In the genomic region with DNA sequence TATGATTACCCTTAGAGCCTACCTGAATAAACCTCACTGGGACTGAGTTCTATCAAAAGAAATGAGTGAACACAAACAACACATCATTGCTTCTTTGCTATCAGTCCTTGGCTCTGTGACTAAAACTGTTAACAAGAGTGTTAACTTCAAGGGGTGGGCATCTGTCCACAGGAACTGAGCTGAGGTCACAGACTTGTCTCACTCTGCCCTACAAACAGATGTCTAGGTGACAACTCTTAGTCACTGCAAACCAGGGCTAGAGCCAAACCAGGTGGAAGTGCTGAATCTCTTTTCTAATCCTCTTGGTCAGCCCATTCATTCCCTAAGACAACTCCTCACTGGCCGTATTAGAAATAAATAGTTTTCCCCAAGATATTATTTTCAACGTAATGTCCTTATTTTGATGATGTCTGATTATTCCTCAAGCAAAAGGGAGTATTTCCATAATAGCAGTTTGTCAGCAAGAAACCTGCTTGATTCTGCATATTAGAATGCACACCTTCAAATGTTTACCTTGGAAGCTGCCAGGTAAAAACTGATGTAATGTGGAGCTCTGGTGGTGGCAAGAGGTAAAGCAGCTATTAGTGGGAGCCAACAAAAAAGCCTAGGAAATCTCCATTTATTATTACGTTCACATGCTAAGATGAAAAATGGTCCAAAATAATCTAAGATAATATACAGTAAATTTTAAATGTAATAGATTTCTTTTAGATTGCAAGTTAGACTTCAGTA, we compare ENCODE assay signal across 8 cellular contexts. TPM values are rescaled to one million over a fixed set of nuclear protein-coding genes. Genes with fewer than 3 reads are reported as not detected.
DNase-seq lines count a peak whose midpoint lies in the region; ATAC-seq and TF ChIP-seq lines count a peak whose summit lies in the region.

No MANE protein-coding gene starts in this region.

- no peak overlapping the region for H3K9ac ChIP-seq in GM23248

- POLR2A ChIA-PET in CD4-positive, alpha-beta T cell (lab: Charles Lee) = no interaction called here

- H3K4me1 ChIP-seq in GM23248 (ENCODE audit: insufficient read depth) = 0 out of 2 replicates have a peak, but pooled peaks cover 6% of the 10 kb centered on the region

- peaks cover 70% of the 10 kb centered on the region for H3K27me3 ChIP-seq in CD4-positive, alpha-beta T cell (ENCODE audit: control insufficient read depth, insufficient read depth, low read length)
- H3K27me3 ChIP-seq in GM23248 (replicated peaks; ENCODE audit: insufficient read depth) = peaks cover 43% of the 10 kb centered on the region
- H3K27me3 ChIP-seq in WERI-Rb-1 (ENCODE audit: insufficient read depth, low read depth, severe bottlenecking) = peaks cover 12% of the 10 kb centered on the region

- no peaks in the 10 kb centered on the region for H3K36me3 ChIP-seq in GM23248 (ENCODE audit: low read depth)
- H3K36me3 ChIP-seq in WERI-Rb-1 = no peaks in the 10 kb centered on the region

- no peak overlapping the region for H3K27ac Mint-ChIP-seq in CD4-positive, alpha-beta T cell

- no peaks in the 10 kb centered on the region for H3K9me2 ChIP-seq in GM23248 (ENCODE audit: insufficient read depth)

- peak; percentile 18 for TF ChIP-seq CTCF in CD4-positive, alpha-beta T cell (IDR thresholded peaks at IDR 0.05)
- TF ChIP-seq CTCF in WERI-Rb-1 (IDR thresholded peaks at IDR 0.05; ENCODE audit: low read depth, low read length) = peak; percentile 63

- H3K4me2 ChIP-seq in GM23248 (ENCODE audit: unreplicated experiment) = no peak overlapping the region

- peaks cover 20% of the 10 kb centered on the region for H3K4me1 Mint-ChIP-seq in CD4-positive, alpha-beta T cell (ENCODE audit: low read depth)

- H2AFZ ChIP-seq in GM23248 = no peak overlapping the region

- peaks cover 86% of the 10 kb centered on the region for H3K27me3 Mint-ChIP-seq in CD4-positive, alpha-beta T cell

- no peaks in the 10 kb centered on the region for H3K36me3 Mint-ChIP-seq in CD4-positive, alpha-beta T cell (ENCODE audit: low read depth)

- no peak overlapping the region for H3K4me3 Mint-ChIP-seq in CD4-positive, alpha-beta T cell

- DNase-seq in CD4-positive, alpha-beta T cell = no peak
- peak; percentile 23 for DNase-seq in GM23248
- peak; percentile 68 for DNase-seq in WERI-Rb-1
- peak; percentile 58 for DNase-seq in left kidney (ENCODE audit: low read depth, low spot score)

- CTCF ChIA-PET in CD4-positive, alpha-beta T cell (lab: Charles Lee) = no interaction called here

- WGBS in GM23248 (ENCODE audit: low coverage in 1 of 2, low lambda C conversion rate in 2 of 2, missing lambda C conversion rate in 2 of 2), 2 experiments = 82 to 87% methylated on average over 3 of the region's 3 CpGs

- H3K9me3 ChIP-seq in CD4-positive, alpha-beta T cell (ENCODE audit: control insufficient read depth, low read length) = no peaks in the 10 kb centered on the region
- no peaks in the 10 kb centered on the region for H3K9me3 ChIP-seq in GM23248 (ENCODE audit: low read depth)
- H3K9me3 ChIP-seq in WERI-Rb-1 (ENCODE audit: severe bottlenecking) = no peaks in the 10 kb centered on the region

- no peaks in the 10 kb centered on the region for H3K79me2 ChIP-seq in GM23248 (ENCODE audit: insufficient read depth)

- no peak overlapping the region for H3K4me3 ChIP-seq in GM23248
- H3K4me3 ChIP-seq in WERI-Rb-1 (ENCODE audit: low read depth, low read length) = no peak overlapping the region

- H3F3A ChIP-seq in GM23248 (ENCODE audit: insufficient read depth) = no peaks in the 10 kb centered on the region

- intact Hi-C loops in CD4-positive, alpha-beta T cell (cut with DNase I, micrococcal nuclease) = no loop called here

- H4K20me1 ChIP-seq in GM23248 (ENCODE audit: insufficient read depth) = no peaks in the 10 kb centered on the region

- H3K27ac ChIP-seq in CD4-positive, alpha-beta T cell (ENCODE audit: low read depth, low read length) = no peak overlapping the region
- H3K27ac ChIP-seq in GM23248 (no peak overlapping the region), WERI-Rb-1 (no peak overlapping the region)

- no peak for ATAC-seq in CD4-positive, alpha-beta T cell (ENCODE audit: poor library complexity)
- no peak for ATAC-seq in HG03521 (IDR thresholded peaks at IDR 0.05; ENCODE audit: unreplicated experiment)
- ATAC-seq in HG03196 (IDR thresholded peaks at IDR 0.05; ENCODE audit: unreplicated experiment) = no peak
- no peak for ATAC-seq in HG03175 (IDR thresholded peaks at IDR 0.05; ENCODE audit: unreplicated experiment)
- ATAC-seq in GM21737 (IDR thresholded peaks at IDR 0.05; ENCODE audit: unreplicated experiment) = no peak

- no peaks in the 10 kb centered on the region for H3K9me3 Mint-ChIP-seq in CD4-positive, alpha-beta T cell

- in situ Hi-C loops in GM23248 (cut with MboI) = no loop called here

RNA-seq across cellular contexts. Expression of gene COL25A1, which starts 4.0 kb away (rescaled TPM):
- total RNA-seq in CD4-positive, alpha-beta T cell = under 1 TPM in 1 of 2 experiments, not detected in 1; 0.42 TPM
- 0.13 TPM in 1 of 2 replicates, not detected in the other for total RNA-seq in GM23248 (2014; rRNA removed; shearing (Covaris generic))
- 0.25 TPM in 1 of 2 replicates, not detected in the other for polyA plus RNA-seq in GM23248 (2016; fragmentation: Nextera tagmentation; extraction: Ambion mirVana)

Comparison
In these comparisons a context has a peak if more than half of its experiments do, and no peak if none do; other contexts are left out.
1. DNase-seq: peak in GM23248 (single experiment), WERI-Rb-1 (single experiment) and left kidney (single experiment); none in CD4-positive, alpha-beta T cell (0 of 10).